8 cellular contexts compared by ENCODE assay signal in the genomic region with DNA sequence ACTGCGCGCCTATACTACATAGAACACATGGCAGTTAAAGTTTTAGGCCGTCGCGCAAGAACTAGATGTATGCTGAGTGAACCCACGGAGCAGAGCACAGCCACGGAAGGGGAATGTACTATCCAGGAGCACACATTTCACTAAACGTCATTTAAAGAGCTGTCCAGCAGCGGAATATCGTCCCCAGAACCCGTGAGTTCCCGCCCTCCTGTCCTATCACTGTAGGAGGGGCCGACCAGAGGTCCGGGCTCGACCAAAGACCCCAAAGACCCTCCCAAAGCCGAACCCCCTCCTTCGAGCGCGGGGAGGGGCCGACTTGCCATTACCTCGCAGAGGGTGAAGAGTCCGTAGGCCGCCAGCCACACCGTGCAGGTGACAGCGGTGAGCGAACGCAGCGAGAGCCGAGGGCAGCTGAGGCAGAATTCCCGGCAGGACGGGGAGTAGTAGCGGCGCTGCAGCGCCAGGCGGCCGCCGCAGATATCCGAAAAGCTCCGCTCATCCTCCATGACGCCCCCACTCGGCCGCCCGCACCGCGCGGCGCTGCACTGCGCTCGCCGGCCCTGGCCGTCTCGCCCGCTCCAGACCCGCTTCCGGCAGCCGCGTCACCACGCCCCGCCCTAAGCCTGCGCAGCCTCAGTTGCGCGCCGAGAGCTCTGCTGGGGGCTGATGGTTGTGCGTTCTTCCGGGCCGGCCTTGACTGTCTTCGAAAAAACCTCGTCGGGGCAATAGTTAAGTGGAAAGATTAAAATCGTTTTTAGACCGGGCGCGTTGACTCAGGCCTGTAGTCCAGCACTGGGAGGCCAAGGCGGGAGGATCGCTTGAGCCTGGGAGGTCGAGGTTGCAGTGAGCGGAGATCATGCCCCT. TPM values are rescaled to one million over a fixed set of nuclear protein-coding genes. Genes with fewer than 3 reads are reported as not detected.
DNase-seq lines count a peak whose midpoint lies in the region; ATAC-seq and TF ChIP-seq lines count a peak whose summit lies in the region.

TSS of gene PIGH (minus strand) at position 571 of the 864 bp plus-strand sequence. CDS start at position 506, 65 bp downstream.

- peak within 1 kb of the TSS; percentile 89 to 92 for H3K4me3 ChIP-seq in right atrium auricular region
- peak within 1 kb of the TSS; percentile 77 to 89 for H3K4me3 ChIP-seq in vagina

- peak; percentile 97 for ATAC-seq in HG02798 (IDR thresholded peaks at IDR 0.05; ENCODE audit: poor library complexity, unreplicated experiment)

- DNase-seq in GM13977 (ENCODE audit: low spot score) (peak; percentile 95), NCI-H1694 (lab: John Stamatoyannopoulos, UW) (peak; percentile 88), anterior cingulate cortex (lab: John Stamatoyannopoulos, UW) (peak; percentile 39 to 92 (median 84)), right atrium auricular region (ENCODE audit: low spot score) (peak; percentile 84), putamen (ENCODE audit: low spot score) (peak; percentile 91), vagina (ENCODE audit: extremely low spot score in 2 of 2) (no peak)

- TF ChIP-seq CTCF in GM13977 (IDR thresholded peaks at IDR 0.05; ENCODE audit: extremely low read depth, insufficient read depth, missing control alignments) (peak; percentile 65), right atrium auricular region (IDR thresholded peaks at IDR 0.05) (peak in 1 of 2 donors; percentile 68), vagina (IDR thresholded peaks at IDR 0.05) (peak in 2 of 3 experiments; percentile 42 to 70)

- peak in 1 of 2 donors; percentile 74 for TF ChIP-seq POLR2A in vagina (IDR thresholded peaks at IDR 0.05)

- intact Hi-C loops in T-helper 2 cell treated with Interferon-gamma antibody and Interleukin-4, amounts not matched to agents 100 ng/mL and 5 ng/mL, for 36 hours (cut with micrococcal nuclease): loop anchor here (1.0 to 2.0 kb wide), 5 partner anchors 19 to 241 kb away; partner anchors contain the start of genes ARG2, ATP6V1D, RDH11 and TMEM229B
- intact Hi-C loops in vagina (cut with DNase I): no loop called here

- in situ Hi-C loops in GM13977 (cut with MboI; ENCODE audit: low pct_unique_long_range_greater_than_20kb, low sequenced_read_pairs, unreplicated experiment): no loop called here

- H3K27me3 ChIP-seq in right atrium auricular region (no peaks in the 10 kb centered on the region), vagina (no peaks in the 10 kb centered on the region)

- H3K27ac ChIP-seq in right atrium auricular region (peak within 1 kb of the TSS; percentile 94 to 95), vagina (peak within 1 kb of the TSS; percentile 87)

- H3K9me3 ChIP-seq in right atrium auricular region: no peaks in the 10 kb centered on the region
- H3K9me3 ChIP-seq in vagina: no peaks in the 10 kb centered on the region

- no peaks in the 10 kb centered on the region for H3K36me3 ChIP-seq in right atrium auricular region
- no peaks in the 10 kb centered on the region for H3K36me3 ChIP-seq in vagina

- peaks cover 0 to 13% of the 10 kb centered on the region in 2 donors for H3K4me1 ChIP-seq in right atrium auricular region
- peaks cover 14% of the 10 kb centered on the region for H3K4me1 ChIP-seq in vagina

RNA-seq across cellular contexts. Expression of gene PIGH, which starts in this region (rescaled TPM):
- total RNA-seq in T-helper 2 cell treated with Interferon-gamma antibody and Interleukin-4, amounts not matched to agents 100 ng/mL and 5 ng/mL, for 36 hours: 17.1 and 17.8 TPM in 2 replicates
- total RNA-seq in right atrium auricular region: 10 to 100 TPM; 13.8 to 15.3 TPM
- 24.1 TPM for total RNA-seq in vagina

Comparison
In these comparisons a context has a peak if more than half of its experiments do, and no peak if none do; other contexts are left out.
1. DNase-seq: peak in GM13977 (single experiment), NCI-H1694 (single experiment), anterior cingulate cortex (58 of 58), right atrium auricular region (single experiment) and putamen (single experiment); none in vagina (0 of 2).